In the genomic region with DNA sequence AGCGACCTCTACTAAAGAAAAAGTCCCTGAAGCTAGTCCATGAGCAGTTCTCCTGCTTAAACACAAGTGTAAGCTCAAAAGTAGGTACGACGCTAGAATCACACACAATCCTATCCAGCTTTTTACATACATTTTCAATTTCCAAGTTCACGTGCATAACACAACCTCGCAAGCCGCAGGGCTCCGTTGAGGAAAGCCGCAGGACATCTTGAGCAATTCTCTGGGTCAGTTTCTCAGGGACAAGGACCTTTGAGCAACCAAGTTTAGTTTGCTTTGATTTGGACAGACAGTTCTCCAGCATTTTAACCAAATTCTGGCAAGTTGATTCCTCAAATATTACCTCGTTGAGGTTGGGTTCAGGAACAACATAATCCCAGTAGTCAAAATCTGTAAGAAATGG, we compare ENCODE assay signal across 27 cellular contexts. TPM values are rescaled to one million over a fixed set of nuclear protein-coding genes. Genes with fewer than 3 reads are reported as not detected.
"Had no signal": no experiment of that assay in that cellular context is flagged by ENCODE, and none has a peak within 500 bp of the region (broad histone marks: within the 10 kb centered on the region; RNA-seq: fewer than 3 reads in every experiment).

No MANE protein-coding gene starts in this region.

- H3K36me3 ChIP-seq: adrenal gland, breast epithelium had no signal

- H3K4me3 ChIP-seq: adrenal gland, breast epithelium had no signal

- H3K9me2 ChIP-seq: SK-N-SH had no signal

- ATAC-seq: activated T-helper 17 cell treated with anti-CD3 and anti-CD28 coated beads, Interleukin-2, amount 50 U/mL, for 72 hours; Panc1; Right ventricle myocardium inferior had no signal

- H3K9me3 Mint-ChIP-seq: activated CD4-positive, alpha-beta memory T cell treated with anti-CD3 and anti-CD28 coated beads for 36 hours; activated CD4-positive, alpha-beta T cell treated with anti-CD3 and anti-CD28 coated beads, Interleukin-2, amount 10 ng/mL, durations not matched to agents 7 days and 5 days; activated naive CD4-positive, alpha-beta T cell treated with anti-CD3 and anti-CD28 coated beads for 36 hours; activated naive CD8-positive, alpha-beta T cell treated with anti-CD3 and anti-CD28 coated beads, Interleukin-2, amount 10 ng/mL, durations not matched to agents 7 days and 5 days; activated T-helper 17 cell treated with anti-CD3 and anti-CD28 coated beads, Interleukin-2, amount 50 U/mL, for 72 hours had no signal

- H3K9me3 ChIP-seq: adrenal gland, breast epithelium, SK-N-SH had no signal

- H3K9ac ChIP-seq: SK-N-SH had no signal

- DNase-seq: activated CD4-positive, alpha-beta memory T cell treated with anti-CD3 and anti-CD28 coated beads for 36 hours; activated CD4-positive, alpha-beta T cell treated with anti-CD3 and anti-CD28 coated beads, Interleukin-2, amount 10 ng/mL, durations not matched to agents 7 days and 5 days; activated CD4-positive, CD25-positive, alpha-beta regulatory T cell; activated gamma-delta T cell; activated naive CD4-positive, alpha-beta T cell treated with anti-CD3 and anti-CD28 coated beads for 36 hours; activated naive CD8-positive, alpha-beta T cell treated with anti-CD3 and anti-CD28 coated beads, Interleukin-2, amount 10 ng/mL, durations not matched to agents 7 days and 5 days; activated T-cell treated with anti-CD3 and anti-CD28 coated beads for 4 hours; activated T-cell treated with anti-CD3 and anti-CD28 coated beads, Interleukin-2, amount 50 U/mL, for 48 hours; adrenal gland; anterior cingulate cortex; caudate nucleus; KG1; NCI-H1048; NCI-H146; NCI-H187 treated with DMSO at 0.1 percent for 48 hours; NCI-H2081 treated with DMSO at 0.1 percent for 48 hours; NCI-H446; NCI-H524; NCI-H748 treated with DMSO at 0.1 percent for 48 hours; RPMI8226; SK-N-SH; T-helper 1 cell had no signal

- H3K36me3 Mint-ChIP-seq: activated CD4-positive, alpha-beta memory T cell treated with anti-CD3 and anti-CD28 coated beads for 36 hours; activated naive CD8-positive, alpha-beta T cell treated with anti-CD3 and anti-CD28 coated beads, Interleukin-2, amount 10 ng/mL, durations not matched to agents 7 days and 5 days had no signal

- H3K4me3 Mint-ChIP-seq: activated CD4-positive, alpha-beta memory T cell treated with anti-CD3 and anti-CD28 coated beads for 36 hours; activated CD4-positive, alpha-beta T cell treated with anti-CD3 and anti-CD28 coated beads, Interleukin-2, amount 10 ng/mL, durations not matched to agents 7 days and 5 days; activated naive CD4-positive, alpha-beta T cell treated with anti-CD3 and anti-CD28 coated beads for 36 hours; activated naive CD8-positive, alpha-beta T cell treated with anti-CD3 and anti-CD28 coated beads, Interleukin-2, amount 10 ng/mL, durations not matched to agents 7 days and 5 days; activated T-helper 17 cell treated with anti-CD3 and anti-CD28 coated beads, Interleukin-2, amount 50 U/mL, for 72 hours had no signal

- H3K27ac Mint-ChIP-seq: activated CD4-positive, alpha-beta memory T cell treated with anti-CD3 and anti-CD28 coated beads for 36 hours; activated CD4-positive, alpha-beta T cell treated with anti-CD3 and anti-CD28 coated beads, Interleukin-2, amount 10 ng/mL, durations not matched to agents 7 days and 5 days; activated naive CD4-positive, alpha-beta T cell treated with anti-CD3 and anti-CD28 coated beads for 36 hours; activated naive CD8-positive, alpha-beta T cell treated with anti-CD3 and anti-CD28 coated beads, Interleukin-2, amount 10 ng/mL, durations not matched to agents 7 days and 5 days; activated T-helper 17 cell treated with anti-CD3 and anti-CD28 coated beads, Interleukin-2, amount 50 U/mL, for 72 hours had no signal

- H3K4me2 ChIP-seq: SK-N-SH had no signal

- H3K4me1 ChIP-seq: breast epithelium had no signal

- H3K27ac ChIP-seq: adrenal gland, breast epithelium, VCaP had no signal

- H3K27me3 ChIP-seq: adrenal gland, breast epithelium had no signal

RNA-seq across cellular contexts. Expression of gene DDIT4L, which starts 2.5 kb away (rescaled TPM):
- total RNA-seq: activated CD4-positive, alpha-beta T cell treated with anti-CD3 and anti-CD28 coated beads, Interleukin-2, amount 10 ng/mL, durations not matched to agents 7 days and 5 days had no signal
